Comparison of ENCODE assay signal across 14 cellular contexts in the genomic region with DNA sequence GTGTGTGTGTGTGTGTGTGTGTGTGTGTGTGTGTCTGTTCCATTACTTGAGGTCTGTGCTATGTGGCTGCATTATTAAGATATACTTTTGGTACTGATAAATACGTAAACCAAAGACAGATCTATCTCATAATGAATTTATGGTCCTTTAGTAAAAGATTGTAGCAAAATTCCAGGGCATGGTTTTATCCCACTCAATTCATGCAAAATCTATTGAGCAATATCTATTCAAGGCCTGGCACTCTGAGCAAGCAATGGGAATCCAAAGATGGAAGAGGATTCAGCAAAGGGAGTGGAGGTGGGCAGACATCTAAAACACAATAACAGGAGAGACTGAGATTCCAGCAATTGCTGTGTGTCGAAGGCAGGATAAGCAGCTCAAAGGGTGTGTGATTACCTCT.
A peak's percentile ranks its signal among the peaks of the same experiment; 100 is the strongest.
DNase-seq lines count a peak whose midpoint lies in the region; ATAC-seq and TF ChIP-seq lines count a peak whose summit lies in the region.
"Had no signal": no experiment of that assay in that cellular context is flagged by ENCODE, and none has a peak within 500 bp of the region (broad histone marks: within the 10 kb centered on the region; RNA-seq: fewer than 3 reads in every experiment).

No MANE protein-coding gene starts in this region.

- peaks cover 57% of the 10 kb centered on the region for H3K36me3 Mint-ChIP-seq in CD4-positive, alpha-beta T cell (ENCODE audit: low read depth)

- H3K27me3 ChIP-seq in esophagus squamous epithelium (no peaks in the 10 kb centered on the region), mesenchymal stem cell (ENCODE audit: control insufficient read depth in 1 of 2, insufficient read depth in 1 of 2, low read length in 2 of 2) (no peaks in the 10 kb centered on the region), thoracic aorta (replicated peaks; ENCODE audit: insufficient read depth) (no peaks in the 10 kb centered on the region)
- no peaks in the 10 kb centered on the region for H3K27me3 ChIP-seq in CD4-positive, alpha-beta T cell (ENCODE audit: control insufficient read depth, insufficient read depth, low read length)
- H3K27me3 ChIP-seq: ascending aorta had no signal

- H3K4me3 Mint-ChIP-seq in CD4-positive, alpha-beta T cell: no peak overlapping the region
- H3K4me3 Mint-ChIP-seq: activated CD8-positive, alpha-beta memory T cell treated with anti-CD3 and anti-CD28 coated beads, Interleukin-2, amount 10 ng/mL, durations not matched to agents 7 days and 5 days; stimulated activated naive CD8-positive, alpha-beta T cell treated with anti-CD3 and anti-CD28 coated beads, Interleukin-15, amount 100 ng/mL, for 72 hours; T-helper 17 cell had no signal

- CTCF ChIA-PET in CD4-positive, alpha-beta T cell (lab: Charles Lee): no interaction called here

- no peak overlapping the region for H4K8ac ChIP-seq in mesenchymal stem cell (ENCODE audit: low read length)

- H4K91ac ChIP-seq in mesenchymal stem cell (ENCODE audit: low read length): no peak overlapping the region

- 92 to 97% methylated on average over 2 of the region's 2 CpGs for WGBS in esophagus squamous epithelium, 2 donors
- WGBS in mesenchymal stem cell: 82% methylated on average over 1 of the region's 2 CpGs

- H3K4me1 Mint-ChIP-seq in CD4-positive, alpha-beta T cell (ENCODE audit: low read depth): peaks cover 35% of the 10 kb centered on the region

- TF ChIP-seq CTCF in esophagus squamous epithelium (IDR thresholded peaks at IDR 0.05): no peak
- no peak for TF ChIP-seq CTCF in thoracic aorta (IDR thresholded peaks at IDR 0.05)
- no peak for TF ChIP-seq CTCF in CD4-positive, alpha-beta T cell (IDR thresholded peaks at IDR 0.05)

- no peak overlapping the region for H3K23ac ChIP-seq in mesenchymal stem cell (ENCODE audit: low read length in 2 of 2)

- peak; percentile 37 for DNase-seq in NCI-H226
- no peak for DNase-seq in esophagus squamous epithelium (lab: John Stamatoyannopoulos, UW)
- DNase-seq in mesenchymal stem cell: no peak
- DNase-seq in thoracic aorta (ENCODE audit: low spot score): no peak
- no peak for DNase-seq in stimulated activated naive CD4-positive, alpha-beta T cell treated with Interleukin-2 at 50 U/mL for 16 hours (lab: John Stamatoyannopoulos, UW)
- DNase-seq in CD4-positive, alpha-beta T cell: no peak
- DNase-seq: activated CD8-positive, alpha-beta memory T cell treated with anti-CD3 and anti-CD28 coated beads, Interleukin-2, amount 10 ng/mL, durations not matched to agents 7 days and 5 days; activated effector memory CD4-positive, alpha-beta T cell treated with Interleukin-2 at 50 U/mL for 16 hours; NCI-H1436; stimulated activated naive CD8-positive, alpha-beta T cell treated with anti-CD3 and anti-CD28 coated beads, Interleukin-15, amount 100 ng/mL, for 72 hours; T-helper 17 cell had no signal

- no peak for TF ChIP-seq POLR2A in esophagus squamous epithelium (IDR thresholded peaks at IDR 0.05)

- H3K4me1 ChIP-seq in esophagus squamous epithelium (peaks cover 0 to 26% (median 0%) of the 10 kb centered on the region in 3 donors), mesenchymal stem cell (ENCODE audit: control insufficient read depth, insufficient read depth, low read depth, low read length) (peaks cover 6% of the 10 kb centered on the region), thoracic aorta (ENCODE audit: control insufficient read depth in 1 of 2, low read depth in 2 of 2) (peaks cover 13 to 29% of the 10 kb centered on the region in 2 donors)

- no peak overlapping the region for H3K27ac Mint-ChIP-seq in CD4-positive, alpha-beta T cell
- H3K27ac Mint-ChIP-seq: activated CD8-positive, alpha-beta memory T cell treated with anti-CD3 and anti-CD28 coated beads, Interleukin-2, amount 10 ng/mL, durations not matched to agents 7 days and 5 days; T-helper 17 cell had no signal

- no peak overlapping the region for H3K4me2 ChIP-seq in mesenchymal stem cell (ENCODE audit: low read length, poor library complexity, severe bottlenecking)

- POLR2A ChIA-PET in CD4-positive, alpha-beta T cell (lab: Charles Lee): no interaction called here

- H2BK120ac ChIP-seq in mesenchymal stem cell (ENCODE audit: low read depth, low read length): no peak overlapping the region

- H3K9ac ChIP-seq in mesenchymal stem cell (ENCODE audit: low read length): no peak overlapping the region

- peak overlapping the region; percentile 1 to 91 for H3K18ac ChIP-seq in mesenchymal stem cell (ENCODE audit: low read depth in 1 of 2, low read length in 2 of 2)

- no peak overlapping the region for H2AFZ ChIP-seq in mesenchymal stem cell (ENCODE audit: low read depth, low read length)

- no peak overlapping the region for H2BK15ac ChIP-seq in mesenchymal stem cell (ENCODE audit: low read depth, poor library complexity, severe bottlenecking)

- peak overlapping the region; percentile 84 to 93 for H2BK12ac ChIP-seq in mesenchymal stem cell (ENCODE audit: low read length in 2 of 2)

- H3K9me3 ChIP-seq in esophagus squamous epithelium (no peaks in the 10 kb centered on the region), mesenchymal stem cell (ENCODE audit: control insufficient read depth, low read length) (no peaks in the 10 kb centered on the region), thoracic aorta (no peaks in the 10 kb centered on the region)
- H3K9me3 ChIP-seq in CD4-positive, alpha-beta T cell (ENCODE audit: control insufficient read depth, low read length): no peaks in the 10 kb centered on the region
- H3K9me3 ChIP-seq: ascending aorta had no signal

- H3K9me3 Mint-ChIP-seq in CD4-positive, alpha-beta T cell: no peaks in the 10 kb centered on the region
- H3K9me3 Mint-ChIP-seq: stimulated activated naive CD8-positive, alpha-beta T cell treated with anti-CD3 and anti-CD28 coated beads, Interleukin-15, amount 100 ng/mL, for 72 hours had no signal

- intact Hi-C loops in esophagus squamous epithelium (cut with DNase I): no loop called here
- intact Hi-C loops in CD4-positive, alpha-beta T cell (cut with DNase I, micrococcal nuclease): no loop called here

- H3K4me3 ChIP-seq in esophagus squamous epithelium: no peak overlapping the region
- peak overlapping the region in 1 of 2 experiments; percentile 7 for H3K4me3 ChIP-seq in mesenchymal stem cell (ENCODE audit: insufficient read depth in 1 of 2, low read depth in 1 of 2, low read length in 2 of 2)
- no peak overlapping the region for H3K4me3 ChIP-seq in thoracic aorta
- H3K4me3 ChIP-seq: ascending aorta had no signal

- peak overlapping the region; percentile 8 for H2AK5ac ChIP-seq in mesenchymal stem cell (ENCODE audit: low read length, severe bottlenecking)

- peaks cover 21% of the 10 kb centered on the region for H3K79me1 ChIP-seq in mesenchymal stem cell (replicated peaks; ENCODE audit: low read length, poor library complexity, severe bottlenecking)

- peak overlapping the region in 1 of 2 experiments; percentile 43 for H3K4ac ChIP-seq in mesenchymal stem cell (ENCODE audit: low read depth in 1 of 2, low read length in 2 of 2)

- ATAC-seq in thoracic aorta (ENCODE audit: insufficient number of reproducible peaks, low FRiP score, low read depth) (no peak), GM19452 (IDR thresholded peaks at IDR 0.05; ENCODE audit: unreplicated experiment) (no peak), HG03571 (IDR thresholded peaks at IDR 0.05; ENCODE audit: unreplicated experiment) (no peak)
- ATAC-seq in CD4-positive, alpha-beta T cell (ENCODE audit: poor library complexity): no peak
- ATAC-seq: activated CD8-positive, alpha-beta memory T cell treated with anti-CD3 and anti-CD28 coated beads, Interleukin-2, amount 10 ng/mL, durations not matched to agents 7 days and 5 days; stimulated activated naive CD8-positive, alpha-beta T cell treated with anti-CD3 and anti-CD28 coated beads, Interleukin-15, amount 100 ng/mL, for 72 hours; T-helper 17 cell had no signal

- H3K36me3 ChIP-seq in esophagus squamous epithelium: no peaks in the 10 kb centered on the region
- peaks cover 8 to 13% of the 10 kb centered on the region in 2 experiments for H3K36me3 ChIP-seq in mesenchymal stem cell (ENCODE audit: control insufficient read depth in 1 of 2, insufficient read depth in 2 of 2, low read depth in 1 of 2, low read length in 2 of 2)
- H3K36me3 ChIP-seq in thoracic aorta: no peaks in the 10 kb centered on the region

- H2BK5ac ChIP-seq in mesenchymal stem cell (ENCODE audit: low read depth, low read length, poor library complexity, severe bottlenecking): no peak overlapping the region

- no peak overlapping the region for H3K14ac ChIP-seq in mesenchymal stem cell (ENCODE audit: low read length in 2 of 2)

- H3K27ac ChIP-seq in esophagus squamous epithelium: peak overlapping the region in 3 of 4 donors; percentile 30 to 52 (median 36)
- H3K27ac ChIP-seq in mesenchymal stem cell (ENCODE audit: low read length, poor library complexity, severe bottlenecking): no peak overlapping the region
- H3K27ac ChIP-seq in thoracic aorta: peak overlapping the region; percentile 14 to 31
- H3K27ac ChIP-seq in CD4-positive, alpha-beta T cell (ENCODE audit: low read depth, low read length): no peak overlapping the region

- no peaks in the 10 kb centered on the region for H3K27me3 Mint-ChIP-seq in CD4-positive, alpha-beta T cell
- H3K27me3 Mint-ChIP-seq: activated CD8-positive, alpha-beta memory T cell treated with anti-CD3 and anti-CD28 coated beads, Interleukin-2, amount 10 ng/mL, durations not matched to agents 7 days and 5 days; stimulated activated naive CD8-positive, alpha-beta T cell treated with anti-CD3 and anti-CD28 coated beads, Interleukin-15, amount 100 ng/mL, for 72 hours; T-helper 17 cell had no signal

Comparison
In these comparisons a context has a peak if more than half of its experiments do, and no peak if none do; other contexts are left out.
1. H3K27ac ChIP-seq: peak in esophagus squamous epithelium (3 of 4) and thoracic aorta (2 of 2); none in mesenchymal stem cell (single experiment) and CD4-positive, alpha-beta T cell (single experiment).